Comparison of ENCODE assay signal across 1 cellular context in genomic region chr6:85674604-85675003, GRCh38.
TF ChIP-seq lines count a peak whose summit lies in the region.

No MANE protein-coding gene starts in this region.

TF ChIP-seq in WTC11, 78 proteins besides CTCF, POLR2A, EP300 and RAD21 (continued from another document):
- TF ChIP-seq, protein P1, sequence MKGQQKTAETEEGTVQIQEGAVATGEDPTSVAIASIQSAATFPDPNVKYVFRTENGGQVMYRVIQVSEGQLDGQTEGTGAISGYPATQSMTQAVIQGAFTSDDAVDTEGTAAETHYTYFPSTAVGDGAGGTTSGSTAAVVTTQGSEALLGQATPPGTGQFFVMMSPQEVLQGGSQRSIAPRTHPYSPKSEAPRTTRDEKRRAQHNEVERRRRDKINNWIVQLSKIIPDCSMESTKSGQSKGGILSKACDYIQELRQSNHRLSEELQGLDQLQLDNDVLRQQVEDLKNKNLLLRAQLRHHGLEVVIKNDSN (CRISPR knock-in tag; IDR thresholded peaks at IDR 0.05), result no peak; the same call in 1 of the 2 replicates
- TF ChIP-seq JUN (CRISPR knock-in tag; IDR thresholded peaks at IDR 0.05) (no peak), ZNF423 (CRISPR knock-in tag; IDR thresholded peaks at IDR 0.05) (no peak), ZNF671 (CRISPR knock-in tag; IDR thresholded peaks at IDR 0.05) (peak; percentile 49; the same call in 1 of the 2 replicates), ZBTB21 (CRISPR knock-in tag; IDR thresholded peaks at IDR 0.05; ENCODE audit: borderline replicate concordance) (no peak), MXD4 (CRISPR knock-in tag; IDR thresholded peaks at IDR 0.05; ENCODE audit: borderline replicate concordance) (no peak), E2F5 (CRISPR knock-in tag; IDR thresholded peaks at IDR 0.05) (no peak), CREB1 (CRISPR knock-in tag; IDR thresholded peaks at IDR 0.05) (no peak), KAT7 (CRISPR knock-in tag; IDR thresholded peaks at IDR 0.05; ENCODE audit: borderline replicate concordance) (no peak), ATF1 (CRISPR knock-in tag; IDR thresholded peaks at IDR 0.05) (no peak), NFATC4 (CRISPR knock-in tag; IDR thresholded peaks at IDR 0.05) (peak; percentile 76; the same call in 1 of the 2 replicates), AFF4 (CRISPR knock-in tag; IDR thresholded peaks at IDR 0.05; ENCODE audit: borderline replicate concordance) (no peak), ZNF425 (CRISPR knock-in tag; conservative IDR thresholded peaks at IDR 0.05) (peak; percentile 43; the same call in 1 of the 2 replicates), HMGA2 (CRISPR knock-in tag; IDR thresholded peaks at IDR 0.05) (no peak), ZNF416 (CRISPR knock-in tag; IDR thresholded peaks at IDR 0.05) (peak; percentile 82; the same call in 1 of the 2 replicates)
- TF ChIP-seq, protein P2, sequence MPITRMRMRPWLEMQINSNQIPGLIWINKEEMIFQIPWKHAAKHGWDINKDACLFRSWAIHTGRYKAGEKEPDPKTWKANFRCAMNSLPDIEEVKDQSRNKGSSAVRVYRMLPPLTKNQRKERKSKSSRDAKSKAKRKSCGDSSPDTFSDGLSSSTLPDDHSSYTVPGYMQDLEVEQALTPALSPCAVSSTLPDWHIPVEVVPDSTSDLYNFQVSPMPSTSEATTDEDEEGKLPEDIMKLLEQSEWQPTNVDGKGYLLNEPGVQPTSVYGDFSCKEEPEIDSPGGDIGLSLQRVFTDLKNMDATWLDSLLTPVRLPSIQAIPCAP (CRISPR knock-in tag; IDR thresholded peaks at IDR 0.05), result no peak
